In the genomic region with DNA sequence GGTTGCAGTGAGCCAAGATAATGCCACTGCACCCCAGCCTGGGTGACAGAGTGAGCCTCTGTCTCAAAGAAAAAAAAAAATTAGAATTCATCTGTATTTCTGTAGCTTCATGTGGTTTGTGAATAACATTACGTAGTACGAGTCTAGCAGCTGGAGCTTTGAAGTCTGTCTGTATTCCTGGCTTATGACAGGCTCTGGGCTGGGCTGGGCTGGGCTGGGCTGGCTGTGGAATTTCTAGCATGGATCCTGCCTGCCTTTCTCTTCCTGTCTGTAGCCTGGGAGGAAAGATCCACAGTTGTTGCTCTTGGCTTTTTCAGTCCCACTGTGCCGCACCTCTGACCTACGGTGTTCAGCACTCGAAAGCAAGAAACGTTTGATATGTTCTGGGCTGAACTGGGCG, we compare ENCODE assay signal across 22 cellular contexts. TPM values are rescaled to one million over a fixed set of nuclear protein-coding genes. Genes with fewer than 3 reads are reported as not detected.
DNase-seq lines count a peak whose midpoint lies in the region; ATAC-seq and TF ChIP-seq lines count a peak whose summit lies in the region.
"Had no signal": no experiment of that assay in that cellular context is flagged by ENCODE, and none has a peak within 500 bp of the region (broad histone marks: within the 10 kb centered on the region; RNA-seq: fewer than 3 reads in every experiment).

No MANE protein-coding gene starts in this region.

- H3K36me3 Mint-ChIP-seq in osteocyte (ENCODE audit: unreplicated experiment) = peaks cover 38% of the 10 kb centered on the region

- no peak overlapping the region for H3K4me3 Mint-ChIP-seq in osteocyte (ENCODE audit: unreplicated experiment)
- H3K4me3 Mint-ChIP-seq: activated CD4-positive, alpha-beta T cell treated with anti-CD3 and anti-CD28 coated beads for 36 hours; memory B cell had no signal

- intact Hi-C loops in psoas muscle (cut with DNase I) = no loop called here

- H3K4me1 ChIP-seq in hepatocyte (ENCODE audit: insufficient read depth) = peaks cover 9% of the 10 kb centered on the region
- H3K4me1 ChIP-seq in psoas muscle = no peaks in the 10 kb centered on the region

- in situ Hi-C loops in ACHN (cut with HindIII; ENCODE audit: low pct_ligation_motif_present, low pct_unique_long_range_greater_than_20kb, low sequenced_read_pairs) = no loop called here

- no peaks in the 10 kb centered on the region for H3K9me3 ChIP-seq in hepatocyte (ENCODE audit: low read depth)
- no peaks in the 10 kb centered on the region for H3K9me3 ChIP-seq in psoas muscle
- H3K9me3 ChIP-seq: stomach, transverse colon had no signal

- no peak overlapping the region for H2AFZ ChIP-seq in hepatocyte

- no peak overlapping the region for H3K4me2 ChIP-seq in hepatocyte

- H3K4me3 ChIP-seq in epithelial cell of esophagus (ENCODE audit: low read length) (no peak overlapping the region), hepatocyte (no peak overlapping the region), psoas muscle (no peak overlapping the region)
- H3K4me3 ChIP-seq: SK-N-MC, stomach, transverse colon had no signal

- H3K79me2 ChIP-seq in hepatocyte = no peaks in the 10 kb centered on the region

- H3K27ac Mint-ChIP-seq in osteocyte (ENCODE audit: unreplicated experiment) = no peak overlapping the region
- H3K27ac Mint-ChIP-seq: memory B cell had no signal

- ATAC-seq in HG03439 (IDR thresholded peaks at IDR 0.05; ENCODE audit: unreplicated experiment) (no peak), psoas muscle (no peak)
- ATAC-seq: activated CD4-positive, alpha-beta T cell treated with anti-CD3 and anti-CD28 coated beads for 36 hours had no signal

- H3K27me3 Mint-ChIP-seq in osteocyte (ENCODE audit: unreplicated experiment) = no peaks in the 10 kb centered on the region
- H3K27me3 Mint-ChIP-seq: activated CD4-positive, alpha-beta T cell treated with anti-CD3 and anti-CD28 coated beads for 36 hours; memory B cell; naive B cell had no signal

- no peaks in the 10 kb centered on the region for H3K9me2 ChIP-seq in hepatocyte (replicated peaks; ENCODE audit: insufficient read depth)

- DNase-seq in AG20443 (ENCODE audit: low spot score) (peak; percentile 46), epithelial cell of esophagus (ENCODE audit: low read depth) (peak; percentile 27), osteocyte (ENCODE audit: extremely low spot score, unreplicated experiment) (peak; percentile 5), ACHN (no peak), hepatocyte (ENCODE audit: low spot score) (no peak), psoas muscle (no peak)
- DNase-seq: activated CD4-positive, alpha-beta T cell treated with anti-CD3 and anti-CD28 coated beads for 36 hours; activated naive CD4-positive, alpha-beta T cell treated with anti-CD3 and anti-CD28 coated beads, Interleukin-2, amount 50 U/mL, for 16 hours; DMS79 treated with DMSO at 0.1 percent for 48 hours; IMR-90; left cardiac atrium; naive B cell; NCI-H446; small intestine; stimulated activated CD4-positive, alpha-beta T cell treated with anti-CD3 and anti-CD28 coated beads, Interleukin-1b, Interleukin-23, amount 100 ng/mL, for 48 hours; stomach; T-helper 2 cell; transverse colon had no signal

- no peaks in the 10 kb centered on the region for H3K9me3 Mint-ChIP-seq in osteocyte (ENCODE audit: unreplicated experiment)
- H3K9me3 Mint-ChIP-seq: memory B cell had no signal

- TF ChIP-seq CTCF in epithelial cell of esophagus (IDR thresholded peaks at IDR 0.05; ENCODE audit: insufficient read depth, low read depth, low read length, missing control alignments) (no peak), osteocyte (IDR thresholded peaks at IDR 0.05) (no peak), hepatocyte (IDR thresholded peaks at IDR 0.05; ENCODE audit: poor library complexity) (no peak), psoas muscle (IDR thresholded peaks at IDR 0.05) (no peak)

- peak overlapping the region; percentile 90 for H3K27ac ChIP-seq in angular gyrus (ENCODE audit: low read depth, low read length)
- no peak overlapping the region for H3K27ac ChIP-seq in hepatocyte
- H3K27ac ChIP-seq in psoas muscle = no peak overlapping the region
- H3K27ac ChIP-seq: SK-N-MC, stomach, transverse colon had no signal

- peaks cover 20% of the 10 kb centered on the region for H3K4me1 Mint-ChIP-seq in osteocyte (ENCODE audit: unreplicated experiment)
- H3K4me1 Mint-ChIP-seq: activated CD4-positive, alpha-beta T cell treated with anti-CD3 and anti-CD28 coated beads for 36 hours; memory B cell had no signal

- no peaks in the 10 kb centered on the region for H3K36me3 ChIP-seq in hepatocyte (replicated peaks; ENCODE audit: insufficient read depth, low read depth)
- H3K36me3 ChIP-seq in psoas muscle (ENCODE audit: insufficient read depth in 1 of 2, low read depth in 1 of 2) = peaks cover 0 to 67% of the 10 kb centered on the region in 2 donors

- H3K27me3 ChIP-seq in hepatocyte (no peaks in the 10 kb centered on the region), psoas muscle (ENCODE audit: insufficient read depth in 3 of 3, low read length in 2 of 3) (no peaks in the 10 kb centered on the region)
- H3K27me3 ChIP-seq: stomach, transverse colon had no signal

- 89% methylated on average over 7 of the region's 7 CpGs for WGBS in hepatocyte (ENCODE audit: low lambda C conversion rate, missing lambda C conversion rate)
- WGBS in psoas muscle, 3 donors = 80 to 89% (median 81%) methylated on average over 7 of the region's 7 CpGs

- H4K20me1 ChIP-seq in hepatocyte (ENCODE audit: insufficient read depth, poor library complexity, severe bottlenecking) = no peaks in the 10 kb centered on the region

RNA-seq across cellular contexts. Expression of a gene that starts 55.5 kb away (rescaled TPM):
- total RNA-seq in osteocyte (22.4 and 23.1 TPM in 2 replicates), hepatocyte (43.8 and 60.3 TPM in 2 replicates), psoas muscle (10 to 100 TPM; 47.7 to 65.9 (median 54.3) TPM)
- polyA plus RNA-seq in hepatocyte (49.0 and 56.3 TPM in 2 replicates), psoas muscle (100 to 1,000 TPM in 2 of 3 donors, 10 to 100 TPM in 1; 99.6 to 117 (median 103) TPM)

Comparison
In these comparisons a context has a peak if more than half of its experiments do, and no peak if none do; other contexts are left out.
1. DNase-seq: peak in AG20443 (single experiment), epithelial cell of esophagus (single experiment) and osteocyte (single experiment); none in ACHN (single experiment), hepatocyte (single experiment) and psoas muscle (0 of 2).